9 cellular contexts compared by ENCODE assay signal in the genomic region with DNA sequence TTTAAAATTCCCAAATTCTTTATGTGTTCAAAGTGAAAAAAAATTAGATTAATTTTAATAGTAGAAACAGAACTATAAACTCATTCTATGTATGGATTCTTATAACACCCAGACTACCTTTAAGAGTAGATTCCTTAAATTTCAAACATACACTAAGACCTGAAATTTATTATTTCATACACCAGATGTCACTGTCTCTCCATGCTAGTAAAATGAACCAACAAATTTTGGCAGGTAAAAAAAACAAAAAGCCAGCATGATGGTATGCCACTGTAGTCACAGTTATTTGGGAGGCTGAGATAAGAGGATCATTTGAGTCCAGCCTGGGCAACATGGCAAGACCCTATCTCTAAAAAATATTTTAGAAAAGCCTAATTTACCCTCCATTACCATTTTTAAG.
DNase-seq lines count a peak whose midpoint lies in the region; ATAC-seq, FAIRE-seq and TF ChIP-seq lines count a peak whose summit lies in the region.
"Had no signal": no experiment of that assay in that cellular context is flagged by ENCODE, and none has a peak within 500 bp of the region (broad histone marks: within the 10 kb centered on the region; RNA-seq: fewer than 3 reads in every experiment).

No MANE protein-coding gene starts in this region.

- no peaks in the 10 kb centered on the region for H3K36me3 Mint-ChIP-seq in T-cell

- H3K27me3 ChIP-seq in AG04450 (ENCODE audit: control insufficient read depth, insufficient read depth, low read length): no peaks in the 10 kb centered on the region

- H3K27me3 Mint-ChIP-seq in T-cell: peaks cover 0 to 4% of the 10 kb centered on the region in 2 donors

- no peak overlapping the region for H3K27ac ChIP-seq in AG04450 (ENCODE audit: low read depth, low read length)

- H3K4me3 Mint-ChIP-seq in T-cell: no peak overlapping the region

- ATAC-seq in GM21529 (IDR thresholded peaks at IDR 0.05; ENCODE audit: unreplicated experiment) (no peak), T-cell (replicated peaks in 1 of 4) (no peak)

- no peaks in the 10 kb centered on the region for H3K4me1 Mint-ChIP-seq in T-cell

- CTCF ChIA-PET in AG04450 (lab: Charles Lee): interaction anchor here (1.0 kb wide), 1 partner anchor 1027 kb away, joined by 3 read pairs; no protein-coding TSS in a partner anchor
- CTCF ChIA-PET in T-cell (lab: Charles Lee): no interaction called here

- no peaks in the 10 kb centered on the region for H3K9me3 ChIP-seq in AG04450 (ENCODE audit: control insufficient read depth, insufficient read depth, low read length)

- TF ChIP-seq EP300 in Ishikawa (IDR thresholded peaks at IDR 0.05; ENCODE audit: borderline replicate concordance): no peak

- FAIRE-seq in TTC549 (lab: Jason Lieb, UNC) (peak; percentile 39), islet of Langerhans (lab: Jason Lieb, UNC) (peak; percentile 91)

- no peak overlapping the region for H3K4me3 ChIP-seq in AG04450 (ENCODE audit: low read depth, low read length)

- peak; percentile 77 for TF ChIP-seq RAD21 in Ishikawa (IDR thresholded peaks at IDR 0.05; ENCODE audit: low read depth)

- DNase-seq in AG04450 (ENCODE audit: low read depth, low spot score) (no peak), NCI-H1694 (lab: John Stamatoyannopoulos, UW) (no peak), T-cell (no peak)
- no peak for DNase-seq in activated T-cell treated with anti-CD3 and anti-CD28 coated beads, Interleukin-2, amount 50 U/mL, for 1 hour
- DNase-seq: NCI-H187 had no signal

- peak; percentile 52 for TF ChIP-seq CTCF in AG04450 (IDR thresholded peaks at IDR 0.05; ENCODE audit: low read depth, low read length)

- H3K9me3 Mint-ChIP-seq in T-cell: peaks cover 0 to 10% (median 3%) of the 10 kb centered on the region in 3 donors

- POLR2A ChIA-PET in AG04450 (lab: Yijun Ruan, JAX): no interaction called here
- POLR2A ChIA-PET in T-cell (lab: Charles Lee): no interaction called here

- no peak overlapping the region for H3K27ac Mint-ChIP-seq in T-cell

TF ChIP-seq in Ishikawa, 13 proteins besides CTCF, POLR2A, EP300 and RAD21:
- no peak for TF ChIP-seq TAF1 (IDR thresholded peaks at IDR 0.05; ENCODE audit: low read depth)
- TF ChIP-seq TCF12 (IDR thresholded peaks at IDR 0.05; ENCODE audit: low read depth): no peak
- no peak for TF ChIP-seq CEBPB (IDR thresholded peaks at IDR 0.05)
- TF ChIP-seq TEAD4 (IDR thresholded peaks at IDR 0.05): no peak
- TF ChIP-seq, protein P1, sequence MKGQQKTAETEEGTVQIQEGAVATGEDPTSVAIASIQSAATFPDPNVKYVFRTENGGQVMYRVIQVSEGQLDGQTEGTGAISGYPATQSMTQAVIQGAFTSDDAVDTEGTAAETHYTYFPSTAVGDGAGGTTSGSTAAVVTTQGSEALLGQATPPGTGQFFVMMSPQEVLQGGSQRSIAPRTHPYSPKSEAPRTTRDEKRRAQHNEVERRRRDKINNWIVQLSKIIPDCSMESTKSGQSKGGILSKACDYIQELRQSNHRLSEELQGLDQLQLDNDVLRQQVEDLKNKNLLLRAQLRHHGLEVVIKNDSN (IDR thresholded peaks at IDR 0.05): no peak
- TF ChIP-seq, protein P2, sequence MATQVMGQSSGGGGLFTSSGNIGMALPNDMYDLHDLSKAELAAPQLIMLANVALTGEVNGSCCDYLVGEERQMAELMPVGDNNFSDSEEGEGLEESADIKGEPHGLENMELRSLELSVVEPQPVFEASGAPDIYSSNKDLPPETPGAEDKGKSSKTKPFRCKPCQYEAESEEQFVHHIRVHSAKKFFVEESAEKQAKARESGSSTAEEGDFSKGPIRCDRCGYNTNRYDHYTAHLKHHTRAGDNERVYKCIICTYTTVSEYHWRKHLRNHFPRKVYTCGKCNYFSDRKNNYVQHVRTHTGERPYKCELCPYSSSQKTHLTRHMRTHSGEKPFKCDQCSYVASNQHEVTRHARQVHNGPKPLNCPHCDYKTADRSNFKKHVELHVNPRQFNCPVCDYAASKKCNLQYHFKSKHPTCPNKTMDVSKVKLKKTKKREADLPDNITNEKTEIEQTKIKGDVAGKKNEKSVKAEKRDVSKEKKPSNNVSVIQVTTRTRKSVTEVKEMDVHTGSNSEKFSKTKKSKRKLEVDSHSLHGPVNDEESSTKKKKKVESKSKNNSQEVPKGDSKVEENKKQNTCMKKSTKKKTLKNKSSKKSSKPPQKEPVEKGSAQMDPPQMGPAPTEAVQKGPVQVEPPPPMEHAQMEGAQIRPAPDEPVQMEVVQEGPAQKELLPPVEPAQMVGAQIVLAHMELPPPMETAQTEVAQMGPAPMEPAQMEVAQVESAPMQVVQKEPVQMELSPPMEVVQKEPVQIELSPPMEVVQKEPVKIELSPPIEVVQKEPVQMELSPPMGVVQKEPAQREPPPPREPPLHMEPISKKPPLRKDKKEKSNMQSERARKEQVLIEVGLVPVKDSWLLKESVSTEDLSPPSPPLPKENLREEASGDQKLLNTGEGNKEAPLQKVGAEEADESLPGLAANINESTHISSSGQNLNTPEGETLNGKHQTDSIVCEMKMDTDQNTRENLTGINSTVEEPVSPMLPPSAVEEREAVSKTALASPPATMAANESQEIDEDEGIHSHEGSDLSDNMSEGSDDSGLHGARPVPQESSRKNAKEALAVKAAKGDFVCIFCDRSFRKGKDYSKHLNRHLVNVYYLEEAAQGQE (IDR thresholded peaks at IDR 0.05; ENCODE audit: low read depth): no peak
- no peak for TF ChIP-seq FOXM1 (IDR thresholded peaks at IDR 0.05; ENCODE audit: borderline replicate concordance, low read depth)
- TF ChIP-seq CREB1 (IDR thresholded peaks at IDR 0.05; ENCODE audit: low read depth): no peak
